24 cellular contexts compared by ENCODE assay signal in genomic region chr11:76795936-76796441, GRCh38. TPM values are rescaled to one million over a fixed set of nuclear protein-coding genes. Genes with fewer than 3 reads are reported as not detected.
DNase-seq lines count a peak whose midpoint lies in the region; ATAC-seq and TF ChIP-seq lines count a peak whose summit lies in the region.
"Had no signal": no experiment of that assay in that cellular context is flagged by ENCODE, and none has a peak within 500 bp of the region (broad histone marks: within the 10 kb centered on the region; RNA-seq: fewer than 3 reads in every experiment).

No MANE protein-coding gene starts in this region.

- no peak for ATAC-seq in HG03469 (IDR thresholded peaks at IDR 0.05; ENCODE audit: unreplicated experiment)
- ATAC-seq: activated CD4-positive, CD25-positive, alpha-beta regulatory T cell treated with anti-CD3 and anti-CD28 coated beads, Interleukin-2, amount 50 U/mL, for 24 hours; stimulated activated effector memory CD8-positive, alpha-beta T cell treated with anti-CD3 and anti-CD28 coated beads, Interleukin-12 subunit alpha, Interleukin-12 subunit beta, amount 100 ng/mL, for 72 hours had no signal

- H3K36me3 ChIP-seq in Peyer's patch, result peaks cover 0 to 12% (median 0%) of the 10 kb centered on the region in 3 donors
- peaks cover 0 to 15% (median 3%) of the 10 kb centered on the region in 6 donors for H3K36me3 ChIP-seq in spleen

- DNase-seq in Peyer's patch (no peak), islet precursor cell (peak; percentile 46), spleen (peak; percentile 70), NCI-H1930 (lab: John Stamatoyannopoulos, UW) (no peak), inferior parietal cortex (ENCODE audit: extremely low spot score) (no peak)
- DNase-seq: activated CD4-positive, alpha-beta memory T cell treated with anti-CD3 and anti-CD28 coated beads for 36 hours; activated naive CD4-positive, alpha-beta T cell treated with anti-CD3 and anti-CD28 coated beads, Interleukin-2, amount 50 U/mL, for 16 hours; amniotic stem cell; brain microvascular endothelial cell; DMS153; H9; Karpas-422; NCI-H1417 treated with DMSO at 0.1 percent for 48 hours; NCI-H2081; NCI-H2227 treated with DMSO at 0.1 percent for 48 hours; NCI-H69; SHP77; T-helper 2 cell had no signal

- intact Hi-C loops in spleen (cut with DNase I; ENCODE audit: low total_unique reads), result no loop called here

- no peak for TF ChIP-seq POLR2A in Peyer's patch (IDR thresholded peaks at IDR 0.05)
- no peak for TF ChIP-seq POLR2A in spleen (IDR thresholded peaks at IDR 0.05)

- TF ChIP-seq CTCF in 22Rv1 (IDR thresholded peaks at IDR 0.05) (no peak), Peyer's patch (IDR thresholded peaks at IDR 0.05) (no peak), spleen (IDR thresholded peaks at IDR 0.05 in 8 of 11, conservative IDR thresholded peaks at IDR 0.05 in 3 of 11) (no peak)

- H3K9me3 ChIP-seq in Peyer's patch (no peaks in the 10 kb centered on the region), spleen (no peaks in the 10 kb centered on the region)

- WGBS in spleen, 5 donors, result 87 to 95% (median 93%) methylated on average over 25 to 26 of the region's 26 CpGs

- H3K27me3 ChIP-seq in Peyer's patch (no peaks in the 10 kb centered on the region), spleen (replicated peaks in 1 of 7) (no peaks in the 10 kb centered on the region)
- H3K27me3 ChIP-seq: BLaER1, brain microvascular endothelial cell, hepatocyte had no signal

- H3K27ac ChIP-seq in 22Rv1, result peak overlapping the region; percentile 100
- H3K27ac ChIP-seq in Peyer's patch, result peak overlapping the region in 3 of 4 donors; percentile 22 to 73 (median 47)
- H3K27ac ChIP-seq in spleen, result no peak overlapping the region
- H3K27ac ChIP-seq: brain microvascular endothelial cell, hepatocyte had no signal

- H3K4me3 ChIP-seq in Peyer's patch, result no peak overlapping the region
- H3K4me3 ChIP-seq in spleen, result no peak overlapping the region
- H3K4me3 ChIP-seq: BLaER1, hepatocyte had no signal

- H3K4me1 ChIP-seq in Peyer's patch (peaks cover 0 to 90% (median 6%) of the 10 kb centered on the region in 4 donors), spleen (peaks cover 9 to 32% (median 19%) of the 10 kb centered on the region in 6 donors)

RNA-seq across cellular contexts. Expression of gene TSKU, which starts 12.8 kb away (rescaled TPM):
- total RNA-seq in Peyer's patch (100 to 1,000 TPM in 2 of 4 donors, 10 to 100 TPM in 2; 27.2 to 152 (median 87.2) TPM), spleen (10 to 100 TPM in 6 of 7 donors, 1 to 10 TPM in 1; 9.4 to 18.6 (median 13.1) TPM)
- polyA plus RNA-seq in spleen, result 1 to 10 TPM; 1.1 to 5.7 (median 1.8) TPM

Comparison
In these comparisons a context has a peak if more than half of its experiments do, and no peak if none do; other contexts are left out.
1. H3K27ac ChIP-seq: peak in 22Rv1 (single experiment) and Peyer's patch (3 of 4); none in spleen (0 of 8).
2. DNase-seq: peak in islet precursor cell (single experiment) and spleen (single experiment); none in Peyer's patch (0 of 3), NCI-H1930 (0 of 2) and inferior parietal cortex (single experiment).